ENCODE assay signal across 8 cellular contexts in genomic region chr10:6151087-6151977, GRCh38. TPM values are rescaled to one million over a fixed set of nuclear protein-coding genes. Genes with fewer than 3 reads are reported as not detected.
DNase-seq lines count a peak whose midpoint lies in the region; ATAC-seq and TF ChIP-seq lines count a peak whose summit lies in the region.

No MANE protein-coding gene starts in this region.

- no peaks in the 10 kb centered on the region for H3K27me3 ChIP-seq in BLaER1 treated with 17β-estradiol and CSF1 and Interleukin-3, amounts not matched to agents 10 nM and 100 nM
- H3K27me3 ChIP-seq in smooth muscle cell (ENCODE audit: low read depth), result no peaks in the 10 kb centered on the region

- peak overlapping the region in 8 of 10 experiments; percentile 1 to 54 (median 28); a peak in 12 of 20 replicates for H3K4me3 ChIP-seq in BLaER1 treated with 17β-estradiol and CSF1 and Interleukin-3, amounts not matched to agents 10 nM and 100 nM
- H3K4me3 ChIP-seq in smooth muscle cell, result no peak overlapping the region

- POLR2A ChIA-PET in RWPE1 (lab: Yijun Ruan, JAX; ENCODE audit: low non-redundant PET), result no interaction called here
- POLR2A ChIA-PET in MCF 10A (lab: Yijun Ruan, JAX), result no interaction called here

- no peak overlapping the region for H3K27ac Mint-ChIP-seq in MCF 10A (ENCODE audit: low read depth, unreplicated experiment)

- no TSS peak for BruUV-seq in MCF 10A (replicated peaks; lab: Mats Ljungman, UMichigan)

- H3K4me2 ChIP-seq in BLaER1 treated with 17β-estradiol and CSF1 and Interleukin-3, amounts not matched to agents 10 nM and 100 nM, result peak overlapping the region; percentile 64 to 100 (median 94)
- H3K4me2 ChIP-seq in smooth muscle cell, result no peak overlapping the region

- H3F3A ChIP-seq in smooth muscle cell (ENCODE audit: low read depth), result no peaks in the 10 kb centered on the region

- peaks cover 79% of the 10 kb centered on the region for H3K79me2 ChIP-seq in smooth muscle cell (ENCODE audit: low read depth)

- H3K36me3 Mint-ChIP-seq in MCF 10A (ENCODE audit: insufficient read depth, unreplicated experiment), result peaks cover 17% of the 10 kb centered on the region

- WGBS in smooth muscle cell (ENCODE audit: low lambda C conversion rate), result 54% methylated on average over 22 of the region's 22 CpGs

- peak overlapping the region; percentile 44 to 66 (median 55); a peak in 21 of 22 replicates for H3K9ac ChIP-seq in BLaER1 treated with 17β-estradiol and CSF1 and Interleukin-3, amounts not matched to agents 10 nM and 100 nM
- no peak overlapping the region for H3K9ac ChIP-seq in smooth muscle cell (ENCODE audit: low read depth)

- H4K20me1 ChIP-seq in BLaER1 treated with 17β-estradiol and CSF1 and Interleukin-3, amounts not matched to agents 10 nM and 100 nM, result peaks cover 52 to 86% (median 72%) of the 10 kb centered on the region in 11 experiments
- peaks cover 68% of the 10 kb centered on the region for H4K20me1 ChIP-seq in smooth muscle cell (ENCODE audit: low read depth)

- H3K9me3 ChIP-seq in BLaER1 treated with 17β-estradiol and CSF1 and Interleukin-3, amounts not matched to agents 10 nM and 100 nM (replicated peaks in 1 of 11), result peaks cover 0 to 13% (median 0%) of the 10 kb centered on the region in 11 experiments; a peak in 6 of 22 replicates
- no peaks in the 10 kb centered on the region for H3K9me3 ChIP-seq in smooth muscle cell (replicated peaks; ENCODE audit: low read depth)

- peak; percentile 29 for TF ChIP-seq CTCF in RWPE1 (conservative IDR thresholded peaks at IDR 0.05; ENCODE audit: low read depth)
- peak; percentile 66 for TF ChIP-seq CTCF in MCF 10A (IDR thresholded peaks at IDR 0.05; ENCODE audit: unreplicated experiment)
- TF ChIP-seq CTCF in smooth muscle cell (IDR thresholded peaks at IDR 0.05; ENCODE audit: borderline replicate concordance, insufficient read depth, poor library complexity, severe bottlenecking), result peak; percentile 56

- intact Hi-C loops in MCF 10A (cut with micrococcal nuclease), result loop anchor here (1.0 kb wide), 1 partner anchor 42 kb away; no protein-coding TSS in a partner anchor

- CTCF ChIA-PET in RWPE1 (lab: Yijun Ruan, JAX), result interaction anchor here (0.6 kb wide), 1 partner anchor 17 kb away, joined by 3 read pairs; no protein-coding TSS in a partner anchor
- CTCF ChIA-PET in MCF 10A (lab: Yijun Ruan, JAX), result interaction anchor here (0.6 to 5.4 kb wide), 15 partner anchors 8 to 258 kb away, joined by 3 to 33 read pairs (median 4); no protein-coding TSS in a partner anchor

- peaks cover 57 to 77% (median 66%) of the 10 kb centered on the region in 10 experiments for H3K4me1 ChIP-seq in BLaER1 treated with 17β-estradiol and CSF1 and Interleukin-3, amounts not matched to agents 10 nM and 100 nM
- H3K4me1 ChIP-seq in smooth muscle cell (ENCODE audit: low read depth), result no peaks in the 10 kb centered on the region

- H3K9me3 Mint-ChIP-seq in MCF 10A (ENCODE audit: unreplicated experiment), result no peaks in the 10 kb centered on the region

- peaks cover 6% of the 10 kb centered on the region for H3K4me1 Mint-ChIP-seq in MCF 10A (ENCODE audit: insufficient read depth, unreplicated experiment)

- DNase-seq in RWPE1 (ENCODE audit: low spot score) (no peak), MCF 10A (ENCODE audit: unreplicated experiment) (peak; percentile 43), inferior parietal cortex (ENCODE audit: extremely low spot score) (peak; percentile 81), smooth muscle cell (lab: John Stamatoyannopoulos, UW; ENCODE audit: unreplicated experiment) (no peak), NCI-H1048 (lab: John Stamatoyannopoulos, UW) (no peak)

- no peak overlapping the region for H2AFZ ChIP-seq in smooth muscle cell (ENCODE audit: low read depth)

- no peak overlapping the region for H3K4me3 Mint-ChIP-seq in MCF 10A (ENCODE audit: unreplicated experiment)

- peaks cover 3 to 42% (median 14%) of the 10 kb centered on the region in 11 experiments; a peak in 16 of 22 replicates for H3K36me3 ChIP-seq in BLaER1 treated with 17β-estradiol and CSF1 and Interleukin-3, amounts not matched to agents 10 nM and 100 nM
- no peaks in the 10 kb centered on the region for H3K36me3 ChIP-seq in smooth muscle cell (ENCODE audit: low read depth)

- peak; percentile 72 for ATAC-seq in GM18873 (IDR thresholded peaks at IDR 0.05; ENCODE audit: low FRiP score, unreplicated experiment)
- ATAC-seq in HG03064 (IDR thresholded peaks at IDR 0.05; ENCODE audit: low read depth, unreplicated experiment), result peak; percentile 79

- H3K27ac ChIP-seq in BLaER1 treated with 17β-estradiol and CSF1 and Interleukin-3, amounts not matched to agents 10 nM and 100 nM, result peak overlapping the region; percentile 27 to 91 (median 71); a peak in 21 of 22 replicates
- H3K27ac ChIP-seq in RWPE1 (peak overlapping the region; percentile 8; the same call in 1 of the 2 replicates), smooth muscle cell (ENCODE audit: low read depth) (no peak overlapping the region)

- H3K27me3 Mint-ChIP-seq in MCF 10A (ENCODE audit: insufficient read depth, unreplicated experiment), result no peaks in the 10 kb centered on the region

RNA-seq across cellular contexts. Expression of gene PFKFB3, which starts 51.4 kb away (rescaled TPM):
- total RNA-seq in MCF 10A (2022) (15.8 and 17.8 TPM in 2 replicates), smooth muscle cell (45.7 and 61.3 TPM in 2 replicates)
- 68.3 and 73.4 TPM in 2 replicates for polyA plus RNA-seq in smooth muscle cell

Comparison
In these comparisons a context has a peak if more than half of its experiments do, and no peak if none do; other contexts are left out.
1. DNase-seq: peak in MCF 10A (single experiment) and inferior parietal cortex (single experiment); none in RWPE1 (single experiment), smooth muscle cell (single experiment) and NCI-H1048 (single experiment).
2. Peak in every context shown above with its lines, with median percentiles within 50 percentile points of each other: CTCF ChIP-seq.